In the genomic region with DNA sequence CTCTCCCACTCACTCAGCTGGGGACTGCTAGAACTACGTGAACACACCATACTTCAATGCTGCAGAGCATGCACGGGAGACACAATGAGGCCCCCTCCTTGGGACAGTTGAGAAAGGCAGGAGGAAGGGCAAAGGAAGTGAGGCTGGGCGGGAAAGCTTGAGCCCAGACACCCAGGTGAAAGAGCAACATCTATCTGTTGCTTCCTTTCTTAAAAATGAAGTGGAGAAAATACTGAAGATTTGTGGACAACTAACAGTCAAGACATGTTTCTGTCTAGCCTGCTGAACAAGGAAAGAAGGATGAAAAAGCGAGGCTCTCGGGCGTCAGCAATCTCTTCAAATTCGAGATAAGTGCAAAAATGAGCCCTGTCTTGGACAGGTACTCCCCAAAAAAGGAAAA, we compare ENCODE assay signal across 21 cellular contexts. TPM values are rescaled to one million over a fixed set of nuclear protein-coding genes. Genes with fewer than 3 reads are reported as not detected.
A peak's percentile ranks its signal among the peaks of the same experiment; 100 is the strongest.
DNase-seq lines count a peak whose midpoint lies in the region; ATAC-seq and TF ChIP-seq lines count a peak whose summit lies in the region.
"Had no signal": no experiment of that assay in that cellular context is flagged by ENCODE, and none has a peak within 500 bp of the region (broad histone marks: within the 10 kb centered on the region; RNA-seq: fewer than 3 reads in every experiment).

No MANE protein-coding gene starts in this region.

- H3K9me3 ChIP-seq in stomach smooth muscle (ENCODE audit: control insufficient read depth in 2 of 2, low read length in 2 of 2) = no peaks in the 10 kb centered on the region
- peaks cover 7% of the 10 kb centered on the region for H3K9me3 ChIP-seq in trophoblast cell (ENCODE audit: insufficient read depth, low read depth, low read length)
- H3K9me3 ChIP-seq: Caco-2 had no signal

- no peak overlapping the region for H4K91ac ChIP-seq in trophoblast cell (ENCODE audit: low read depth, low read length)

- no peak overlapping the region for H2AK5ac ChIP-seq in trophoblast cell (ENCODE audit: low read length)

- no peak overlapping the region for H3K14ac ChIP-seq in trophoblast cell (ENCODE audit: low read length)

- H4K12ac ChIP-seq in trophoblast cell (ENCODE audit: low read depth, low read length) = no peak overlapping the region

- ATAC-seq in SK-N-SH treated with all-trans-retinoic acid at 6 μM for 48 hours = no peak

- no CpG with 5 or more reads among the region's 7 CpGs for WGBS in trophoblast cell (ENCODE audit: extremely low coverage, insufficient coverage, insufficient read length)

- no peak overlapping the region for H3K4me2 ChIP-seq in trophoblast cell (ENCODE audit: low read length)

- H3K36me3 ChIP-seq in stomach smooth muscle (ENCODE audit: control insufficient read depth in 2 of 2, insufficient read depth in 2 of 2, low read length in 2 of 2) = peaks cover 15 to 27% of the 10 kb centered on the region in 2 donors
- peaks cover 53 to 67% of the 10 kb centered on the region in 2 experiments for H3K36me3 ChIP-seq in trophoblast cell (ENCODE audit: control insufficient read depth in 1 of 2, insufficient read depth in 2 of 2, low read length in 2 of 2)

- H3K9ac ChIP-seq in stomach smooth muscle (ENCODE audit: low read length in 2 of 2) (no peak overlapping the region), trophoblast cell (ENCODE audit: low read length) (no peak overlapping the region)

- H3K18ac ChIP-seq in trophoblast cell (ENCODE audit: low read length) = no peak overlapping the region

- H3K23ac ChIP-seq in trophoblast cell (ENCODE audit: low read length) = no peak overlapping the region

- H3K79me2 ChIP-seq in trophoblast cell (ENCODE audit: control insufficient read depth, insufficient read depth, low read length, poor library complexity) = peaks cover 18% of the 10 kb centered on the region

- DNase-seq in DMS 273 (lab: John Stamatoyannopoulos, UW; ENCODE audit: unreplicated experiment) (peak; percentile 47), DMS 273 treated with DMSO at 0.1 percent for 48 hours (lab: John Stamatoyannopoulos, UW) (no peak), left kidney (ENCODE audit: low read depth, low spot score) (peak; percentile 51), kidney tubule cell (ENCODE audit: low spot score) (no peak), trophoblast cell (no peak)
- DNase-seq: activated gamma-delta T cell; anterior cingulate cortex; HCEC 1CT; KG1; kidney glomerular epithelial cell; midbrain; NCI-H2029 treated with DMSO at 0.1 percent for 48 hours; right cardiac atrium; SIG-M5; stimulated activated CD4-positive, alpha-beta T cell treated with anti-CD3 and anti-CD28 coated beads, Interleukin-2, amount 100 ng/mL, for 24 hours had no signal

- H3K4me1 ChIP-seq in stomach smooth muscle (ENCODE audit: control insufficient read depth, insufficient read depth, low read length) = peaks cover 71% of the 10 kb centered on the region
- H3K4me1 ChIP-seq in trophoblast cell (ENCODE audit: control insufficient read depth in 1 of 2, insufficient read depth in 2 of 2, low read length in 2 of 2) = peaks cover 19 to 36% of the 10 kb centered on the region in 2 experiments
- H3K4me1 ChIP-seq: Caco-2 had no signal

- no peak overlapping the region for H4K8ac ChIP-seq in trophoblast cell (ENCODE audit: low read depth, low read length)

- TF ChIP-seq CTCF in VCaP (conservative IDR thresholded peaks at IDR 0.05) = no peak

- H2AFZ ChIP-seq in trophoblast cell (ENCODE audit: insufficient read depth, low read length, poor library complexity) = no peak overlapping the region

- H3K27me3 ChIP-seq in stomach smooth muscle (ENCODE audit: control insufficient read depth in 1 of 2, insufficient read depth in 2 of 2, low read length in 2 of 2) = no peaks in the 10 kb centered on the region
- no peaks in the 10 kb centered on the region for H3K27me3 ChIP-seq in trophoblast cell (ENCODE audit: insufficient read depth, low read length)

- H3K27ac ChIP-seq in VCaP = peak overlapping the region; percentile 99
- peak overlapping the region; percentile 96 for H3K27ac ChIP-seq in stomach smooth muscle (ENCODE audit: low read length)
- H3K27ac ChIP-seq in trophoblast cell (ENCODE audit: low read depth, low read length) = no peak overlapping the region
- H3K27ac ChIP-seq: 22Rv1, neutrophil had no signal

- H2BK120ac ChIP-seq in trophoblast cell (ENCODE audit: insufficient read depth, low read length, poor library complexity) = no peak overlapping the region

- H2BK5ac ChIP-seq in trophoblast cell (ENCODE audit: low read depth, low read length, poor library complexity) = no peak overlapping the region

- no peaks in the 10 kb centered on the region for H3K79me1 ChIP-seq in trophoblast cell (ENCODE audit: low read length)

- peak overlapping the region in 1 of 2 donors; percentile 8 for H3K4me3 ChIP-seq in stomach smooth muscle (ENCODE audit: low read length in 2 of 2)
- H3K4me3 ChIP-seq in trophoblast cell (ENCODE audit: low read depth, low read length) = no peak overlapping the region

- no peak overlapping the region for H3K4ac ChIP-seq in trophoblast cell (ENCODE audit: low read depth, low read length)

- H2BK12ac ChIP-seq in trophoblast cell (ENCODE audit: low read length) = no peak overlapping the region

TF ChIP-seq in SK-N-SH treated with all-trans-retinoic acid at 6 μM for 48 hours, 23 proteins besides CTCF, POLR2A, EP300 and RAD21:
- TF ChIP-seq, protein P1, sequence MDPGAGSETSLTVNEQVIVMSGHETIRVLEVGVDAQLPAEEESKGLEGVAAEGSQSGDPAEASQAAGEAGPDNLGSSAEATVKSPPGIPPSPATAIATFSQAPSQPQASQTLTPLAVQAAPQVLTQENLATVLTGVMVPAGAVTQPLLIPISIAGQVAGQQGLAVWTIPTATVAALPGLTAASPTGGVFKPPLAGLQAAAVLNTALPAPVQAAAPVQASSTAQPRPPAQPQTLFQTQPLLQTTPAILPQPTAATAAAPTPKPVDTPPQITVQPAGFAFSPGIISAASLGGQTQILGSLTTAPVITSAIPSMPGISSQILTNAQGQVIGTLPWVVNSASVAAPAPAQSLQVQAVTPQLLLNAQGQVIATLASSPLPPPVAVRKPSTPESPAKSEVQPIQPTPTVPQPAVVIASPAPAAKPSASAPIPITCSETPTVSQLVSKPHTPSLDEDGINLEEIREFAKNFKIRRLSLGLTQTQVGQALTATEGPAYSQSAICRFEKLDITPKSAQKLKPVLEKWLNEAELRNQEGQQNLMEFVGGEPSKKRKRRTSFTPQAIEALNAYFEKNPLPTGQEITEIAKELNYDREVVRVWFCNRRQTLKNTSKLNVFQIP (CRISPR knock-in tag; IDR thresholded peaks at IDR 0.05; ENCODE audit: borderline replicate concordance, low read depth) = no peak
- no peak for TF ChIP-seq ZC3H10 (CRISPR knock-in tag; IDR thresholded peaks at IDR 0.05)

RNA-seq across cellular contexts. Expression of a gene that starts 3.0 kb away (rescaled TPM):
- 112 and 133 TPM in 2 replicates for polyA plus RNA-seq in trophoblast cell (2013)

RNA-seq across cellular contexts. Expression of a gene that starts 9.6 kb away (rescaled TPM):
- polyA plus RNA-seq in trophoblast cell (2013) = 127 and 134 TPM in 2 replicates

Comparison
In these comparisons a context has a peak if more than half of its experiments do, and no peak if none do; other contexts are left out.
1. DNase-seq: peak in DMS 273 (single experiment) and left kidney (single experiment); none in DMS 273 treated with DMSO at 0.1 percent for 48 hours (single experiment), kidney tubule cell (single experiment) and trophoblast cell (0 of 2).